In genomic region chr1:160544647-160545046, GRCh38 we compare ENCODE assay signal across 9 cellular contexts. TPM values are rescaled to one million over a fixed set of nuclear protein-coding genes. Genes with fewer than 3 reads are reported as not detected.
DNase-seq lines count a peak whose midpoint lies in the region; ATAC-seq and TF ChIP-seq lines count a peak whose summit lies in the region.
"Had no signal": no experiment of that assay in that cellular context is flagged by ENCODE, and none has a peak within 500 bp of the region (broad histone marks: within the 10 kb centered on the region; RNA-seq: fewer than 3 reads in every experiment).

No MANE protein-coding gene starts in this region.

- H3K36me3 ChIP-seq in mucosa of descending colon (ENCODE audit: low read depth): no peaks in the 10 kb centered on the region

- TF ChIP-seq CTCF in LNCAP (IDR thresholded peaks at IDR 0.05) (peak; percentile 44), mucosa of descending colon (IDR thresholded peaks at IDR 0.05) (no peak)

- intact Hi-C loops in mucosa of descending colon (cut with DNase I, micrococcal nuclease): no loop called here

- peak; percentile 24 for ATAC-seq in mucosa of descending colon
- no peak for ATAC-seq in HG03280 (IDR thresholded peaks at IDR 0.05; ENCODE audit: unreplicated experiment)
- ATAC-seq in HG03439 (IDR thresholded peaks at IDR 0.05; ENCODE audit: unreplicated experiment): no peak

- no peaks in the 10 kb centered on the region for H3K9me3 ChIP-seq in mucosa of descending colon

- no peak overlapping the region for H3K4me3 ChIP-seq in mucosa of descending colon

- DNase-seq in DMS 273 (lab: John Stamatoyannopoulos, UW; ENCODE audit: unreplicated experiment): peak; percentile 37
- no peak for DNase-seq in DMS 273 treated with DMSO at 0.1 percent for 48 hours (lab: John Stamatoyannopoulos, UW)
- peak; percentile 5 for DNase-seq in astrocyte of the hippocampus (ENCODE audit: low read depth, low spot score)
- DNase-seq in mucosa of descending colon: no peak
- DNase-seq in 8988T: no peak

- peaks cover 28% of the 10 kb centered on the region for H3K4me1 ChIP-seq in mucosa of descending colon (ENCODE audit: low read depth)
- H3K4me1 ChIP-seq: parathyroid adenoma had no signal

RNA-seq across cellular contexts. Expression of gene SLAMF6, which starts 21.6 kb away (rescaled TPM):
- 1 to 10 TPM; 1.2 to 2.6 (median 2.4) TPM for total RNA-seq in mucosa of descending colon

RNA-seq across cellular contexts. Expression of gene CD84, which starts 34.6 kb away (rescaled TPM):
- total RNA-seq in mucosa of descending colon: 1 to 10 TPM; 3.8 to 7.3 (median 6.6) TPM

Comparison
In these comparisons a context has a peak if more than half of its experiments do, and no peak if none do; other contexts are left out.
1. DNase-seq: peak in DMS 273 (single experiment) and astrocyte of the hippocampus (single experiment); none in DMS 273 treated with DMSO at 0.1 percent for 48 hours (single experiment), mucosa of descending colon (0 of 3) and 8988T (single experiment).